In the genomic region with DNA sequence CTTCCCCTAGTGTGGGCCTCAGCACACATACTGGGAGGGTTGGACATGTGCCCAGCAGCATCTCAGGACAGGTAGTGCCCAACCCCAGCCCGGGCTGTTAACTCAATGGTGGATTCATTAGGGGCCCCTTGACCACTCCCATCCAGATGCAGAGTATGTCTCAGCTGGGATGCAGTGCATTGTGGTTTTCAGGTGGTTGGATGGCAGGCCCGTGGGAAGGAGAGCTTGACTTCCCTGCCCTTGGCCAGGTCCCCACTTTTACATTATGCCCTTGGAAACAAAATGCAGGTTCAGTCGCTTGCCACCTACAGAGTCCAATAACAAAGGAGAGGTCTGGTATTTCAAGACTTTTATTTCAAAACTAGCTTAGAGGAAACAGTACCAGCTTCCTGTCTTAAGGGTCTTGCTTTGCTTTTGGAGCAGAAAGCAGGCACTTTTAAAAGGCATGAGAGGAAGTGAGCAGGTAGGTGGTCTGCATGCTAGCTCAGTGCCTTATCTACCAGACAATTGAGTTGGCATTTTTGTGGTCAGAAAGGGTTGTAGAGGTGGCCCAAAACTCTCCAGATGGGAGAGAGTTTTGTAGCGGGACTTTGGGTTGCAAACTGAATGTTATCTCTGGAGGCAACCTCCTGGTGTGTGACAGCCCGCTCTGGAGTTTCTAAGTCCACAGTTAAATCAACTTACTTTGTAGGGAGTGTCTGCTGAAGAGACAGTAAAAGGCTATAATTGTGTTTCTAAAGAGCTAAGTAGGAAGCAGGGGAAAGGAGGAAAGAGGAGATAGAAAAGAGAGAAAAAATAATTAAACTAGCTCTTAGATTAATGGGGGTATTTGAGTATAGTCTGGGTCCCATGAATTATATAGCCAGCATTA, we compare ENCODE assay signal across 18 cellular contexts.
"Had no signal": no experiment of that assay in that cellular context is flagged by ENCODE, and none has a peak within 500 bp of the region (broad histone marks: within the 10 kb centered on the region; RNA-seq: fewer than 3 reads in every experiment).

No MANE protein-coding gene starts in this region.

- H3K4me1 ChIP-seq: breast epithelium, esophagus muscularis mucosa, left lung, suprapubic skin, upper lobe of left lung had no signal

- ATAC-seq: activated naive CD4-positive, alpha-beta T cell treated with anti-CD3 and anti-CD28 coated beads, Interleukin-2, amount 50 U/mL, for 72 hours; left lung; T-helper 17 cell had no signal

- H3K4me3 ChIP-seq: breast epithelium, dorsolateral prefrontal cortex, esophagus muscularis mucosa, left lung, ovary, suprapubic skin, upper lobe of left lung had no signal

- DNase-seq: activated effector memory CD4-positive, alpha-beta T cell treated with anti-CD3 and anti-CD28 coated beads, Interleukin-2, amount 50 U/mL, for 16 hours; activated T-cell treated with anti-CD3 and anti-CD28 coated beads, Interleukin-2, amount 50 U/mL, for 1 hour; amniotic stem cell; dorsolateral prefrontal cortex; glutamatergic neuron; left lung; stimulated activated CD4-positive, alpha-beta T cell treated with anti-CD3 and anti-CD28 coated beads, Interleukin-2, amount 100 ng/mL, for 48 hours; stimulated activated naive CD4-positive, alpha-beta T cell treated with Interleukin-2 at 50 U/mL for 16 hours; T-helper 17 cell; upper lobe of left lung had no signal

- H3K27ac ChIP-seq: breast epithelium, dorsolateral prefrontal cortex, esophagus muscularis mucosa, left lung, ovary, suprapubic skin, upper lobe of left lung had no signal

- H3K27ac Mint-ChIP-seq: activated naive CD4-positive, alpha-beta T cell treated with anti-CD3 and anti-CD28 coated beads, Interleukin-2, amount 50 U/mL, for 72 hours; nephron; T-helper 17 cell had no signal

- H3K27me3 Mint-ChIP-seq: T-helper 17 cell had no signal

- H3K27me3 ChIP-seq: breast epithelium, dorsolateral prefrontal cortex, esophagus muscularis mucosa, left lung, ovary, suprapubic skin, upper lobe of left lung had no signal

- H3K9me3 Mint-ChIP-seq: nephron had no signal

- FAIRE-seq: endometrium, islet of Langerhans had no signal

- H3K4me3 Mint-ChIP-seq: nephron, T-helper 17 cell had no signal

- H3K4me1 Mint-ChIP-seq: nephron, T-helper 17 cell had no signal

- H3K9me3 ChIP-seq: breast epithelium, esophagus muscularis mucosa, ovary, suprapubic skin, upper lobe of left lung had no signal

- H3K36me3 ChIP-seq: breast epithelium, esophagus muscularis mucosa, left lung, ovary, suprapubic skin, upper lobe of left lung had no signal
